In the genomic region with DNA sequence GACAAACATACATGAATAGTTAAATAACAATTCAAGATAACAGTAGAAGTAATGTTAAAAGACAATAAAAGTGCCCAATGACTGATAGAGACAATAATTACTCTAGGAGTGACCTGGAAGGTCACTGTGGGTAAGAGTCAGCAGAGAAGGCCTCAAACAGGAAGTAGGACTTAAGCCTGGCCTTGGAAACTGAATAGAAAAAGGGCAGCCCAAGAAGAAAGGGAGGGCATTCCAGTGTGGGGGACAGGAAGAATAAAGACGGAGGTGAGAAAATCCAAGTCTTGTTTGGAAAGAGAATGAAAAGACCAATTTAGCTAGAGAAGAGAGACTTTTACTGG, we compare ENCODE assay signal across 1 cellular context.
TF ChIP-seq lines count a peak whose summit lies in the region.

No MANE protein-coding gene starts in this region.

TF ChIP-seq in H1, 55 proteins besides CTCF, POLR2A, EP300 and RAD21:
- TF ChIP-seq, protein P1, sequence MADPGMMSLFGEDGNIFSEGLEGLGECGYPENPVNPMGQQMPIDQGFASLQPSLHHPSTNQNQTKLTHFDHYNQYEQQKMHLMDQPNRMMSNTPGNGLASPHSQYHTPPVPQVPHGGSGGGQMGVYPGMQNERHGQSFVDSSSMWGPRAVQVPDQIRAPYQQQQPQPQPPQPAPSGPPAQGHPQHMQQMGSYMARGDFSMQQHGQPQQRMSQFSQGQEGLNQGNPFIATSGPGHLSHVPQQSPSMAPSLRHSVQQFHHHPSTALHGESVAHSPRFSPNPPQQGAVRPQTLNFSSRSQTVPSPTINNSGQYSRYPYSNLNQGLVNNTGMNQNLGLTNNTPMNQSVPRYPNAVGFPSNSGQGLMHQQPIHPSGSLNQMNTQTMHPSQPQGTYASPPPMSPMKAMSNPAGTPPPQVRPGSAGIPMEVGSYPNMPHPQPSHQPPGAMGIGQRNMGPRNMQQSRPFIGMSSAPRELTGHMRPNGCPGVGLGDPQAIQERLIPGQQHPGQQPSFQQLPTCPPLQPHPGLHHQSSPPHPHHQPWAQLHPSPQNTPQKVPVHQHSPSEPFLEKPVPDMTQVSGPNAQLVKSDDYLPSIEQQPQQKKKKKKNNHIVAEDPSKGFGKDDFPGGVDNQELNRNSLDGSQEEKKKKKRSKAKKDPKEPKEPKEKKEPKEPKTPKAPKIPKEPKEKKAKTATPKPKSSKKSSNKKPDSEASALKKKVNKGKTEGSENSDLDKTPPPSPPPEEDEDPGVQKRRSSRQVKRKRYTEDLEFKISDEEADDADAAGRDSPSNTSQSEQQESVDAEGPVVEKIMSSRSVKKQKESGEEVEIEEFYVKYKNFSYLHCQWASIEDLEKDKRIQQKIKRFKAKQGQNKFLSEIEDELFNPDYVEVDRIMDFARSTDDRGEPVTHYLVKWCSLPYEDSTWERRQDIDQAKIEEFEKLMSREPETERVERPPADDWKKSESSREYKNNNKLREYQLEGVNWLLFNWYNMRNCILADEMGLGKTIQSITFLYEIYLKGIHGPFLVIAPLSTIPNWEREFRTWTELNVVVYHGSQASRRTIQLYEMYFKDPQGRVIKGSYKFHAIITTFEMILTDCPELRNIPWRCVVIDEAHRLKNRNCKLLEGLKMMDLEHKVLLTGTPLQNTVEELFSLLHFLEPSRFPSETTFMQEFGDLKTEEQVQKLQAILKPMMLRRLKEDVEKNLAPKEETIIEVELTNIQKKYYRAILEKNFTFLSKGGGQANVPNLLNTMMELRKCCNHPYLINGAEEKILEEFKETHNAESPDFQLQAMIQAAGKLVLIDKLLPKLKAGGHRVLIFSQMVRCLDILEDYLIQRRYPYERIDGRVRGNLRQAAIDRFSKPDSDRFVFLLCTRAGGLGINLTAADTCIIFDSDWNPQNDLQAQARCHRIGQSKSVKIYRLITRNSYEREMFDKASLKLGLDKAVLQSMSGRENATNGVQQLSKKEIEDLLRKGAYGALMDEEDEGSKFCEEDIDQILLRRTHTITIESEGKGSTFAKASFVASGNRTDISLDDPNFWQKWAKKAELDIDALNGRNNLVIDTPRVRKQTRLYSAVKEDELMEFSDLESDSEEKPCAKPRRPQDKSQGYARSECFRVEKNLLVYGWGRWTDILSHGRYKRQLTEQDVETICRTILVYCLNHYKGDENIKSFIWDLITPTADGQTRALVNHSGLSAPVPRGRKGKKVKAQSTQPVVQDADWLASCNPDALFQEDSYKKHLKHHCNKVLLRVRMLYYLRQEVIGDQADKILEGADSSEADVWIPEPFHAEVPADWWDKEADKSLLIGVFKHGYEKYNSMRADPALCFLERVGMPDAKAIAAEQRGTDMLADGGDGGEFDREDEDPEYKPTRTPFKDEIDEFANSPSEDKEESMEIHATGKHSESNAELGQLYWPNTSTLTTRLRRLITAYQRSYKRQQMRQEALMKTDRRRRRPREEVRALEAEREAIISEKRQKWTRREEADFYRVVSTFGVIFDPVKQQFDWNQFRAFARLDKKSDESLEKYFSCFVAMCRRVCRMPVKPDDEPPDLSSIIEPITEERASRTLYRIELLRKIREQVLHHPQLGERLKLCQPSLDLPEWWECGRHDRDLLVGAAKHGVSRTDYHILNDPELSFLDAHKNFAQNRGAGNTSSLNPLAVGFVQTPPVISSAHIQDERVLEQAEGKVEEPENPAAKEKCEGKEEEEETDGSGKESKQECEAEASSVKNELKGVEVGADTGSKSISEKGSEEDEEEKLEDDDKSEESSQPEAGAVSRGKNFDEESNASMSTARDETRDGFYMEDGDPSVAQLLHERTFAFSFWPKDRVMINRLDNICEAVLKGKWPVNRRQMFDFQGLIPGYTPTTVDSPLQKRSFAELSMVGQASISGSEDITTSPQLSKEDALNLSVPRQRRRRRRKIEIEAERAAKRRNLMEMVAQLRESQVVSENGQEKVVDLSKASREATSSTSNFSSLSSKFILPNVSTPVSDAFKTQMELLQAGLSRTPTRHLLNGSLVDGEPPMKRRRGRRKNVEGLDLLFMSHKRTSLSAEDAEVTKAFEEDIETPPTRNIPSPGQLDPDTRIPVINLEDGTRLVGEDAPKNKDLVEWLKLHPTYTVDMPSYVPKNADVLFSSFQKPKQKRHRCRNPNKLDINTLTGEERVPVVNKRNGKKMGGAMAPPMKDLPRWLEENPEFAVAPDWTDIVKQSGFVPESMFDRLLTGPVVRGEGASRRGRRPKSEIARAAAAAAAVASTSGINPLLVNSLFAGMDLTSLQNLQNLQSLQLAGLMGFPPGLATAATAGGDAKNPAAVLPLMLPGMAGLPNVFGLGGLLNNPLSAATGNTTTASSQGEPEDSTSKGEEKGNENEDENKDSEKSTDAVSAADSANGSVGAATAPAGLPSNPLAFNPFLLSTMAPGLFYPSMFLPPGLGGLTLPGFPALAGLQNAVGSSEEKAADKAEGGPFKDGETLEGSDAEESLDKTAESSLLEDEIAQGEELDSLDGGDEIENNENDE (IDR thresholded peaks at IDR 0.05; ENCODE audit: insufficient replicate concordance, low read length), result no peak
- TF ChIP-seq SAP30 (IDR thresholded peaks at IDR 0.05; ENCODE audit: insufficient read depth, insufficient replicate concordance, low read length) (no peak), RBBP5 (IDR thresholded peaks at IDR 0.05; ENCODE audit: borderline replicate concordance, low read depth, low read length) (no peak), KDM5A (IDR thresholded peaks at IDR 0.05; ENCODE audit: low read length) (no peak), TBP (IDR thresholded peaks at IDR 0.05; ENCODE audit: low read depth, low read length) (no peak), TAF1 (IDR thresholded peaks at IDR 0.05; ENCODE audit: low read depth, low read length) (no peak)
- TF ChIP-seq, protein P2, sequence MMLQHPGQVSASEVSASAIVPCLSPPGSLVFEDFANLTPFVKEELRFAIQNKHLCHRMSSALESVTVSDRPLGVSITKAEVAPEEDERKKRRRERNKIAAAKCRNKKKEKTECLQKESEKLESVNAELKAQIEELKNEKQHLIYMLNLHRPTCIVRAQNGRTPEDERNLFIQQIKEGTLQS (IDR thresholded peaks at IDR 0.05; ENCODE audit: insufficient read depth, low read depth, low read length), result no peak
TF ChIP-seq in H1: peak in this region for 0.
